ENCODE assay signal across 30 cellular contexts in the genomic region with DNA sequence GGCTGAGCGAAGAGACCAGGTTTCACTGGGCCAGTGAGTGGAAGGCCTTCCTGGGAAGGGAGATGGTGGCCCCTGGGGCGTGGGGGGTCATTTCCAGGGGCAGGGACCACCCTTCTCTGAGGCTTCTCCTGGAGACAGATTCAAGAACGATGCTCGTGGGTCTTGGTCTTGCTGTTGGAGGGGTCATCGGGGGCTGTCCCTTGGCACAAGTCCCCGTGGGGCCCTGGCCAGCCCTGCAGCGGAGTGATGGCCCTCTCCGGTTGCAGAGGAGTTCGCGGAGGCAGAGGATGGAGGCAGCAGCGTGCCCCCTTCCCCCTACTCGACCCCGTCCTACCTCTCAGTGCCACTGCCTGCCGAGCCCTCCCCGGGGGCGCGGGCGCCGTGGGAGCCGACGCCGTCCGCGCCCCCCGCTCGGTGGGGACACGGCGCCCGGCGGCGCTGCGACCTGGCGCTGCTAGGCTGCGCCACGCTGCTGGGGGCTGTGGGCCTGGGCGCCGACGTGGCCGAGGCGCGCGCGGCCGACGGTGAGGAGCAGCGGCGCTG. TPM values are rescaled to one million over a fixed set of nuclear protein-coding genes. Genes with fewer than 3 reads are reported as not detected.
"Had no signal": no experiment of that assay in that cellular context is flagged by ENCODE, and none has a peak within 500 bp of the region (broad histone marks: within the 10 kb centered on the region; RNA-seq: fewer than 3 reads in every experiment).

No MANE protein-coding gene starts in this region.

- H3K36me3 ChIP-seq: breast epithelium had no signal

- DNase-seq: activated CD4-positive, alpha-beta memory T cell treated with anti-CD3 and anti-CD28 coated beads, Interleukin-2, amount 10 ng/mL, durations not matched to agents 7 days and 5 days; activated CD4-positive, alpha-beta T cell treated with anti-CD3 and anti-CD28 coated beads for 36 hours; activated CD4-positive, alpha-beta T cell treated with anti-CD3 and anti-CD28 coated beads, Interleukin-2, amount 10 ng/mL, durations not matched to agents 24 days and 14 days; activated CD4-positive, CD25-positive, alpha-beta regulatory T cell; activated CD4-positive, CD25-positive, alpha-beta regulatory T cell treated with anti-CD3 and anti-CD28 coated beads, Interleukin-2, amount 50 U/mL, for 72 hours; activated CD8-positive, alpha-beta memory T cell treated with anti-CD3 and anti-CD28 coated beads, Interleukin-2, amount 50 U/mL, for 48 hours; activated gamma-delta T cell; activated naive CD4-positive, alpha-beta T cell; activated naive CD4-positive, alpha-beta T cell treated with anti-CD3 and anti-CD28 coated beads, Interleukin-2, amount 10 ng/mL, durations not matched to agents 7 days and 5 days; activated naive CD8-positive, alpha-beta T cell treated with anti-CD3 and anti-CD28 coated beads, Interleukin-2, amount 10 ng/mL, durations not matched to agents 7 days and 5 days; activated T-cell treated with anti-CD3 and anti-CD28 coated beads for 4 hours; activated T-cell treated with anti-CD3 and anti-CD28 coated beads, Interleukin-2, amount 50 U/mL, for 24 hours; activated T-cell treated with anti-CD3 and anti-CD28 coated beads, Interleukin-2, amount 50 U/mL, for 72 hours; central memory CD4-positive, alpha-beta T cell; cerebellar nuclear complex; cortex of kidney; dermis blood vessel endothelial cell; effector CD4-positive, alpha-beta T cell; effector memory CD8-positive, alpha-beta T cell; erythroblast; foreskin keratinocyte; gastrocnemius medialis; glutamatergic neuron; T-helper 2 cell had no signal

- H3K9me3 ChIP-seq: ascending aorta, breast epithelium, esophagus muscularis mucosa, gastrocnemius medialis had no signal

- H3K4me1 ChIP-seq: ascending aorta, breast epithelium, foreskin keratinocyte had no signal

- ATAC-seq: activated CD4-positive, alpha-beta T cell treated with anti-CD3 and anti-CD28 coated beads for 36 hours; activated naive CD4-positive, alpha-beta T cell treated with anti-CD3 and anti-CD28 coated beads, Interleukin-2, amount 50 U/mL, for 72 hours; activated T-cell treated with anti-CD3 and anti-CD28 coated beads, Interleukin-2, amount 50 U/mL, for 72 hours; effector memory CD8-positive, alpha-beta T cell; foreskin keratinocyte; gastrocnemius medialis had no signal

- H3K27ac ChIP-seq: ascending aorta, breast epithelium, cardiac muscle cell, esophagus muscularis mucosa, foreskin keratinocyte, gastrocnemius medialis had no signal

- H3K4me3 ChIP-seq: ascending aorta, breast epithelium, cardiac muscle cell, esophagus muscularis mucosa, gastrocnemius medialis had no signal

RNA-seq across cellular contexts. Expression of gene TTC9B, which starts 4.9 kb away (rescaled TPM):
- total RNA-seq: activated CD4-positive, alpha-beta memory T cell treated with anti-CD3 and anti-CD28 coated beads, Interleukin-2, amount 10 ng/mL, durations not matched to agents 7 days and 5 days; activated CD4-positive, alpha-beta T cell treated with anti-CD3 and anti-CD28 coated beads for 36 hours; activated CD4-positive, alpha-beta T cell treated with anti-CD3 and anti-CD28 coated beads, Interleukin-2, amount 10 ng/mL, durations not matched to agents 24 days and 14 days; activated naive CD4-positive, alpha-beta T cell treated with anti-CD3 and anti-CD28 coated beads, Interleukin-2, amount 50 U/mL, for 72 hours; activated naive CD8-positive, alpha-beta T cell treated with anti-CD3 and anti-CD28 coated beads, Interleukin-2, amount 10 ng/mL, durations not matched to agents 7 days and 5 days; activated T-cell treated with anti-CD3 and anti-CD28 coated beads, Interleukin-2, amount 50 U/mL, for 72 hours; ascending aorta; cardiac muscle cell; dermis blood vessel endothelial cell; esophagus muscularis mucosa; foreskin keratinocyte; gastrocnemius medialis; T-helper 1 cell treated with Interleukin-12 subunit alpha and Interleukin-12 subunit beta and Interleukin-4 antibody, amounts not matched to agents 30 ng/mL and 1 ng/mL, for 36 hours had no signal
- polyA plus RNA-seq: foreskin keratinocyte had no signal

RNA-seq across cellular contexts. Expression of gene CCNP, which starts 13.2 kb away (rescaled TPM):
- total RNA-seq: activated CD4-positive, alpha-beta memory T cell treated with anti-CD3 and anti-CD28 coated beads, Interleukin-2, amount 10 ng/mL, durations not matched to agents 7 days and 5 days; ascending aorta; gastrocnemius medialis had no signal
